Comparison of ENCODE assay signal across 27 cellular contexts in the genomic region with DNA sequence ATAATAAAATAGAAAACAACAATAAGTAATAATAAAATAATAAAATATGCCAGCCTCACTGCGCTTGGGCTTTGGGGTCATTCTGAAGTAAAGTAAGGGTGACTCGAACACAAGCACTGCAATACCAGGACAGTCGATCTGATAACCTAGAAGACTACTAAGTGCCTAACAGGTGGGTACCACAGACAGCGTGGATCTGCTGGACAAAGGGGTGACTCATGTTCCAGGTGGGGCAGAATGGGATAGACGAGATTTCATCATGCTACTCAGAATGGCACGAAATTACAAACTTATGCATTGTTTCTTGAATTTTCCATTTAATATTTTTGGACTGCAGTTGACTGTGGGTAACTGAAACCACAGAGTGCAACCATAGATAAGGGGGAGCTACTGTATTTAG.
"Had no signal": no experiment of that assay in that cellular context is flagged by ENCODE, and none has a peak within 500 bp of the region (broad histone marks: within the 10 kb centered on the region; RNA-seq: fewer than 3 reads in every experiment).

No MANE protein-coding gene starts in this region.

- DNase-seq: dermis blood vessel endothelial cell; effector memory CD4-positive, alpha-beta T cell; erythroblast; esophagus squamous epithelium; foreskin melanocyte; glutamatergic neuron; heart right ventricle; hippocampal formation; left cardiac atrium; left lung; mesendoderm; midbrain; naive thymus-derived CD4-positive, alpha-beta T cell; stimulated activated CD4-positive, alpha-beta T cell treated with anti-CD3 and anti-CD28 coated beads, Interleukin-2, amount 100 ng/mL, for 24 hours; stimulated activated CD4-positive, alpha-beta T cell treated with anti-CD3 and anti-CD28 coated beads, Interleukin-4, amount 100 ng/mL, for 24 hours; stimulated activated naive CD4-positive, alpha-beta T cell treated with Interleukin-2 at 50 U/mL for 16 hours; stomach; thyroid gland; trophoblast cell had no signal

- H3K4me2 ChIP-seq: neural progenitor cell had no signal

- H3K9ac ChIP-seq: neural progenitor cell, parathyroid adenoma had no signal

- H3K4me1 ChIP-seq: esophagus squamous epithelium, heart right ventricle, left lung, neural progenitor cell, parathyroid adenoma, right atrium auricular region, stomach, thyroid gland had no signal

- ATAC-seq: heart right ventricle; left cardiac atrium; left lung; naive thymus-derived CD4-positive, alpha-beta T cell; sciatic nerve; stimulated activated effector memory CD8-positive, alpha-beta T cell treated with anti-CD3 and anti-CD28 coated beads, Interleukin-12 subunit alpha, Interleukin-12 subunit beta, amount 100 ng/mL, for 72 hours had no signal

- H3K27ac ChIP-seq: coronary artery, esophagus squamous epithelium, heart right ventricle, left lung, neural progenitor cell, parathyroid adenoma, right atrium auricular region, stomach, thyroid gland had no signal

- H3K27me3 ChIP-seq: esophagus squamous epithelium, heart right ventricle, left lung, neural progenitor cell, right atrium auricular region, stomach, thyroid gland had no signal

- H3K9me3 ChIP-seq: left lung, right atrium auricular region, stomach, thyroid gland had no signal

- H3K36me3 ChIP-seq: esophagus squamous epithelium, heart right ventricle, left lung, neural progenitor cell, right atrium auricular region, stomach, thyroid gland had no signal

- H3K79me2 ChIP-seq: parathyroid adenoma had no signal

- H2AFZ ChIP-seq: neural progenitor cell, parathyroid adenoma had no signal

- FAIRE-seq: endothelial cell of umbilical vein, islet of Langerhans had no signal

- H3K4me3 ChIP-seq: coronary artery, esophagus squamous epithelium, heart right ventricle, left lung, neural progenitor cell, right atrium auricular region, stomach, thyroid gland had no signal
